Comparison of ENCODE assay signal across 1 cellular context in the genomic region with DNA sequence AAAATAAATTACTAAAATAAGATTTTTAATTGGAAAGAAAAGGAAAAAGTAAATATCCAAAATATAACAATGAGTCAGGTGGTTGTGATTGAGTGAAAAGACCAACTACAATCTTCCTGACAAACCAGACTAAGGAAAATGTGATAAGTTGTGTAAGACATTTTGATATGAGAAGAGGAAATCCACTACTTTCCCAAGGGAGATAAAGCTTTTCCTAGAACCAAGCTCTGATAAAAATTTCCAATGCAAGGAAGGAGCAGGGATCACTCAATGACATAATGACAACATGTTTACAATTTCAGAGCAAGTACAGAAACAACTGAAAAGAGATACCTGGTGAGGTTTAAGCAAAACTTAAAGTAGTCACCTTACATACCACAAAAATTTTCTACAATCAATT.
TF ChIP-seq lines count a peak whose summit lies in the region.

No MANE protein-coding gene starts in this region.

TF ChIP-seq in HepG2, 621 proteins besides CTCF, POLR2A, EP300 and RAD21 (continued from another document):
- TF ChIP-seq, protein P1, sequence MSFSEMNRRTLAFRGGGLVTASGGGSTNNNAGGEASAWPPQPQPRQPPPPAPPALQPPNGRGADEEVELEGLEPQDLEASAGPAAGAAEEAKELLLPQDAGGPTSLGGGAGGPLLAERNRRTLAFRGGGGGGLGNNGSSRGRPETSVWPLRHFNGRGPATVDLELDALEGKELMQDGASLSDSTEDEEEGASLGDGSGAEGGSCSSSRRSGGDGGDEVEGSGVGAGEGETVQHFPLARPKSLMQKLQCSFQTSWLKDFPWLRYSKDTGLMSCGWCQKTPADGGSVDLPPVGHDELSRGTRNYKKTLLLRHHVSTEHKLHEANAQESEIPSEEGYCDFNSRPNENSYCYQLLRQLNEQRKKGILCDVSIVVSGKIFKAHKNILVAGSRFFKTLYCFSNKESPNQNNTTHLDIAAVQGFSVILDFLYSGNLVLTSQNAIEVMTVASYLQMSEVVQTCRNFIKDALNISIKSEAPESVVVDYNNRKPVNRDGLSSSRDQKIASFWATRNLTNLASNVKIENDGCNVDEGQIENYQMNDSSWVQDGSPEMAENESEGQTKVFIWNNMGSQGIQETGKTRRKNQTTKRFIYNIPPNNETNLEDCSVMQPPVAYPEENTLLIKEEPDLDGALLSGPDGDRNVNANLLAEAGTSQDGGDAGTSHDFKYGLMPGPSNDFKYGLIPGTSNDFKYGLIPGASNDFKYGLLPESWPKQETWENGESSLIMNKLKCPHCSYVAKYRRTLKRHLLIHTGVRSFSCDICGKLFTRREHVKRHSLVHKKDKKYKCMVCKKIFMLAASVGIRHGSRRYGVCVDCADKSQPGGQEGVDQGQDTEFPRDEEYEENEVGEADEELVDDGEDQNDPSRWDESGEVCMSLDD (CRISPR knock-in tag; IDR thresholded peaks at IDR 0.05; ENCODE audit: borderline replicate concordance): no peak
- no peak for TF ChIP-seq ZSCAN9 (CRISPR knock-in tag; IDR thresholded peaks at IDR 0.05; ENCODE audit: borderline replicate concordance)
- TF ChIP-seq CBX1 (IDR thresholded peaks at IDR 0.05; ENCODE audit: low read depth): no peak
- no peak for TF ChIP-seq CBX5 (CRISPR knock-in tag; IDR thresholded peaks at IDR 0.05; ENCODE audit: borderline replicate concordance)
- TF ChIP-seq, protein P2, sequence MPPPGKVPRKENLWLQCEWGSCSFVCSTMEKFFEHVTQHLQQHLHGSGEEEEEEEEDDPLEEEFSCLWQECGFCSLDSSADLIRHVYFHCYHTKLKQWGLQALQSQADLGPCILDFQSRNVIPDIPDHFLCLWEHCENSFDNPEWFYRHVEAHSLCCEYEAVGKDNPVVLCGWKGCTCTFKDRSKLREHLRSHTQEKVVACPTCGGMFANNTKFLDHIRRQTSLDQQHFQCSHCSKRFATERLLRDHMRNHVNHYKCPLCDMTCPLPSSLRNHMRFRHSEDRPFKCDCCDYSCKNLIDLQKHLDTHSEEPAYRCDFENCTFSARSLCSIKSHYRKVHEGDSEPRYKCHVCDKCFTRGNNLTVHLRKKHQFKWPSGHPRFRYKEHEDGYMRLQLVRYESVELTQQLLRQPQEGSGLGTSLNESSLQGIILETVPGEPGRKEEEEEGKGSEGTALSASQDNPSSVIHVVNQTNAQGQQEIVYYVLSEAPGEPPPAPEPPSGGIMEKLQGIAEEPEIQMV (CRISPR knock-in tag; IDR thresholded peaks at IDR 0.05; ENCODE audit: low read depth): no peak
- no peak for TF ChIP-seq HMGA1 (CRISPR knock-in tag; conservative IDR thresholded peaks at IDR 0.05)
- no peak for TF ChIP-seq KLF9 (CRISPR knock-in tag; IDR thresholded peaks at IDR 0.05; ENCODE audit: low read depth)
TF ChIP-seq in HepG2: peak in this region for 0.
